8 cellular contexts compared by ENCODE assay signal in genomic region chr22:35376728-35377472, GRCh38. TPM values are rescaled to one million over a fixed set of nuclear protein-coding genes. Genes with fewer than 3 reads are reported as not detected.
DNase-seq lines count a peak whose midpoint lies in the region; ATAC-seq, FAIRE-seq and TF ChIP-seq lines count a peak whose summit lies in the region.

No MANE protein-coding gene starts in this region.

- H3K36me3 Mint-ChIP-seq in CD8-positive, alpha-beta memory T cell: no peaks in the 10 kb centered on the region

- no peaks in the 10 kb centered on the region for H3K36me3 ChIP-seq in CD8-positive, alpha-beta memory T cell (ENCODE audit: insufficient read depth, low read length)
- no peaks in the 10 kb centered on the region for H3K36me3 ChIP-seq in left ventricle myocardium inferior
- H3K36me3 ChIP-seq in parathyroid adenoma (ENCODE audit: control insufficient read depth, insufficient read depth, low read length): no peaks in the 10 kb centered on the region

- peak; percentile 55 for ATAC-seq in HG03565 (IDR thresholded peaks at IDR 0.05; ENCODE audit: unreplicated experiment)

- peaks cover 14% of the 10 kb centered on the region for H3K4me1 ChIP-seq in CD8-positive, alpha-beta memory T cell (ENCODE audit: insufficient read depth, low read length)
- H3K4me1 ChIP-seq in left ventricle myocardium inferior (peaks cover 37% of the 10 kb centered on the region), parathyroid adenoma (peaks cover 3% of the 10 kb centered on the region)

- H3K4me2 ChIP-seq in parathyroid adenoma (ENCODE audit: low read length): peak overlapping the region; percentile 24

- H3K9me3 ChIP-seq in CD8-positive, alpha-beta memory T cell (ENCODE audit: low read length): no peaks in the 10 kb centered on the region
- H3K9me3 ChIP-seq in left ventricle myocardium inferior (replicated peaks) (no peaks in the 10 kb centered on the region), parathyroid adenoma (ENCODE audit: control insufficient read depth, low read length) (no peaks in the 10 kb centered on the region)

- no peaks in the 10 kb centered on the region for H3K27me3 ChIP-seq in CD8-positive, alpha-beta memory T cell (ENCODE audit: insufficient read depth, low read length, poor library complexity, severe bottlenecking)
- no peaks in the 10 kb centered on the region for H3K27me3 ChIP-seq in left ventricle myocardium inferior (ENCODE audit: low read depth)
- H3K27me3 ChIP-seq in parathyroid adenoma (ENCODE audit: control insufficient read depth, insufficient read depth, low read length): no peaks in the 10 kb centered on the region

- intact Hi-C loops in left ventricle myocardium inferior (cut with micrococcal nuclease): no loop called here

- no peaks in the 10 kb centered on the region for H3K79me2 ChIP-seq in parathyroid adenoma

- peaks cover 6 to 10% of the 10 kb centered on the region in 2 donors for H3K27me3 Mint-ChIP-seq in CD8-positive, alpha-beta memory T cell

- H2AFZ ChIP-seq in parathyroid adenoma: peak overlapping the region; percentile 62

- no peak for TF ChIP-seq CTCF in left ventricle myocardium inferior (IDR thresholded peaks at IDR 0.05; ENCODE audit: borderline replicate concordance)
- TF ChIP-seq CTCF in parathyroid adenoma (IDR thresholded peaks at IDR 0.05): no peak

- CTCF ChIA-PET in CD8-positive, alpha-beta memory T cell (lab: Charles Lee): interaction anchor here (0.9 kb wide), 1 partner anchor 189 kb away, joined by 3 read pairs; no protein-coding TSS in a partner anchor

- H3K4me3 Mint-ChIP-seq in CD8-positive, alpha-beta memory T cell: no peak overlapping the region

- H3K9ac ChIP-seq in parathyroid adenoma: no peak overlapping the region

- H3K27ac Mint-ChIP-seq in CD8-positive, alpha-beta memory T cell: peak overlapping the region in 1 of 8 donors; percentile 2

- no peak overlapping the region for H3K4me3 ChIP-seq in CD8-positive, alpha-beta memory T cell (ENCODE audit: low read length)
- H3K4me3 ChIP-seq in left ventricle myocardium inferior: no peak overlapping the region
- H3K4me3 ChIP-seq in parathyroid adenoma (ENCODE audit: low read depth, low read length): no peak overlapping the region

- POLR2A ChIA-PET in CD8-positive, alpha-beta memory T cell (lab: Charles Lee): interaction anchor here (0.8 kb wide), 1 partner anchor 18 kb away, joined by 3 read pairs; no protein-coding TSS in a partner anchor

- H3K4me1 Mint-ChIP-seq in CD8-positive, alpha-beta memory T cell: peaks cover 13 to 27% (median 20%) of the 10 kb centered on the region in 3 donors

- peak; percentile 95 for FAIRE-seq in GM19239 (lab: Jason Lieb, UNC)

- H3K27ac ChIP-seq in CD8-positive, alpha-beta memory T cell (ENCODE audit: low read depth, low read length): peak overlapping the region; percentile 55
- peak overlapping the region; percentile 79 for H3K27ac ChIP-seq in left ventricle myocardium inferior (replicated peaks)
- H3K27ac ChIP-seq in parathyroid adenoma: peak overlapping the region; percentile 56

- DNase-seq in CD8-positive, alpha-beta memory T cell: peak in 1 of 5 donors; percentile 51
- DNase-seq in GM19239 (ENCODE audit: insufficient read length, low spot score): peak; percentile 67
- DNase-seq in OCI-M1 (lab: John Stamatoyannopoulos, UW): peak; percentile 98
- peak in 54 of 58 donors; percentile 15 to 88 (median 66) for DNase-seq in anterior cingulate cortex (lab: John Stamatoyannopoulos, UW)
- DNase-seq in left ventricle myocardium inferior: peak; percentile 89
- DNase-seq in activated gamma-delta T cell (lab: John Stamatoyannopoulos, UW): no peak

- no peaks in the 10 kb centered on the region for H3K9me3 Mint-ChIP-seq in CD8-positive, alpha-beta memory T cell

RNA-seq across cellular contexts. Expression of gene HMOX1, which starts 4.0 kb away (rescaled TPM):
- total RNA-seq in CD8-positive, alpha-beta memory T cell: 1 to 10 TPM; 5.1 to 5.6 TPM
- polyA plus RNA-seq in CD8-positive, alpha-beta memory T cell: 0.25 TPM
- total RNA-seq in left ventricle myocardium inferior: 4.8 TPM

RNA-seq across cellular contexts. Expression of gene MCM5, which starts 23.0 kb away (rescaled TPM):
- total RNA-seq in CD8-positive, alpha-beta memory T cell: 100 to 1,000 TPM; 287 to 300 TPM
- 28.4 TPM for polyA plus RNA-seq in CD8-positive, alpha-beta memory T cell
- 8.3 TPM for total RNA-seq in left ventricle myocardium inferior

Comparison
In these comparisons a context has a peak if more than half of its experiments do, and no peak if none do; other contexts are left out.
1. RNA of gene MCM5, which starts 23.0 kb away (total RNA-seq): 287 to 300 TPM in CD8-positive, alpha-beta memory T cell; 8.3 TPM in left ventricle myocardium inferior (single experiment); every median in the first group is over 10 times any median in the second.
2. Peak in every context shown above with its lines, with median percentiles within 50 percentile points of each other: H3K27ac ChIP-seq.